ENCODE assay signal across 40 cellular contexts in the genomic region with DNA sequence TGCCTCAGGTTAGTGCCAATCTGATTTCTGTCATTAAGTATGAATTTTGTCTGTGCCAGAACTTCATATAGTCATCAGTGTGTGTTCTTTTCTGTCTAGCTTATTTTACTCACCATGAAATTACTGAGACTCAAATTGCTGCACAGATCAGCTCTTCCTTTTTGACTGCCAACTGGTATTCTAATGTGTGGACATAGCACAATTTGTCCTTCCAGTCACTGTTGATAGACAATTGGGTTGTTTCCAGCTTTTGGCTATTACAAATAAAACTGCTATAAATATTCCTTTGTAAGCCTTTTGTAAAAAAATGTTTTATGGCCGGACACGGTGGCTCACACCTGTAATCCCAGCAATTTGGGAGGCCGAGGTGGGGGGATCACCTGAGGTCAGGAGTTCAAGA. TPM values are rescaled to one million over a fixed set of nuclear protein-coding genes. Genes with fewer than 3 reads are reported as not detected.
DNase-seq lines count a peak whose midpoint lies in the region; ATAC-seq, FAIRE-seq and TF ChIP-seq lines count a peak whose summit lies in the region.
"Had no signal": no experiment of that assay in that cellular context is flagged by ENCODE, and none has a peak within 500 bp of the region (broad histone marks: within the 10 kb centered on the region; RNA-seq: fewer than 3 reads in every experiment).

No MANE protein-coding gene starts in this region.

- H3K27me3 ChIP-seq in HepG2 (ENCODE audit: control insufficient read depth in 1 of 2, insufficient read depth in 2 of 2, low read length in 2 of 2) = no peaks in the 10 kb centered on the region
- no peaks in the 10 kb centered on the region for H3K27me3 ChIP-seq in right lobe of liver
- no peaks in the 10 kb centered on the region for H3K27me3 ChIP-seq in body of pancreas
- H3K27me3 ChIP-seq: BE2C; BLaER1; BLaER1 treated with 17β-estradiol and CSF1 and Interleukin-3, amounts not matched to agents 10 nM and 100 nM had no signal

- ATAC-seq in HepG2 (no peak), right lobe of liver (no peak), body of pancreas (peak; percentile 46), left lobe of liver (peak; percentile 28), GM21619 (IDR thresholded peaks at IDR 0.05; ENCODE audit: unreplicated experiment) (no peak)
- ATAC-seq: A549; CD8-positive, alpha-beta T cell had no signal

- TF ChIP-seq RAD21 in HepG2 (CRISPR knock-in tag; IDR thresholded peaks at IDR 0.05) = no peak

- H3K36me3 ChIP-seq in HepG2 (replicated peaks in 1 of 2; ENCODE audit: control insufficient read depth in 1 of 2, insufficient read depth in 2 of 2, low read length in 2 of 2) (no peaks in the 10 kb centered on the region; a peak in 1 of 5 replicates), right lobe of liver (no peaks in the 10 kb centered on the region), body of pancreas (replicated peaks in 1 of 2; ENCODE audit: insufficient read depth in 1 of 2, low read depth in 2 of 2) (peaks cover 0 to 3% of the 10 kb centered on the region in 2 donors)
- H3K36me3 ChIP-seq: BE2C had no signal

- no peak for TF ChIP-seq EP300 in HepG2 (IDR thresholded peaks at IDR 0.05; ENCODE audit: low read depth in 2 of 2, low read length in 2 of 2)
- no peak for TF ChIP-seq EP300 in HepG2 (CRISPR knock-in tag; IDR thresholded peaks at IDR 0.05; ENCODE audit: borderline replicate concordance)

- H4K20me1 ChIP-seq in HepG2 (ENCODE audit: insufficient read depth, low read length) = no peaks in the 10 kb centered on the region

- in situ Hi-C loops in HepG2 (cut with HindIII; ENCODE audit: extremely low pct_ligation_motif_present, low pct_unique_long_range_greater_than_20kb) = no loop called here

- FAIRE-seq in HepG2 (lab: Jason Lieb, UNC) = no peak
- FAIRE-seq: A204.1, A549, D721Med had no signal

- no peak overlapping the region for H2AFZ ChIP-seq in HepG2 (ENCODE audit: low read length)

- POLR2A ChIA-PET in HepG2 (lab: Yijun Ruan, JAX) = interaction anchor here (1.0 kb wide), 1 partner anchor 8 kb away, joined by 4 read pairs; the partner anchor contains the start of gene ACP1

- no peak for TF ChIP-seq CTCF in HepG2 (CRISPR knock-in tag; IDR thresholded peaks at IDR 0.05)
- TF ChIP-seq CTCF in right lobe of liver (IDR thresholded peaks at IDR 0.05) = no peak
- TF ChIP-seq CTCF in LNCaP clone FGC (IDR thresholded peaks at IDR 0.05; ENCODE audit: control insufficient read depth, extremely low read depth, insufficient read depth) = no peak
- no peak for TF ChIP-seq CTCF in body of pancreas (IDR thresholded peaks at IDR 0.05)

- H3K9ac ChIP-seq in HepG2 (ENCODE audit: insufficient read depth, low read depth, low read length) = no peak overlapping the region
- H3K9ac ChIP-seq: BLaER1; BLaER1 treated with 17β-estradiol and CSF1 and Interleukin-3, amounts not matched to agents 10 nM and 100 nM had no signal

- intact Hi-C loops in HepG2 (cut with micrococcal nuclease; ENCODE audit: unreplicated experiment) = no loop called here
- intact Hi-C loops in right lobe of liver (cut with DNase I) = no loop called here
- intact Hi-C loops in body of pancreas (cut with DNase I) = no loop called here

- DNase-seq in HepG2 (ENCODE audit: low spot score) (no peak), right lobe of liver (no peak), LNCaP clone FGC (ENCODE audit: low read depth) (peak; percentile 23), body of pancreas (no peak), left lobe of liver (ENCODE audit: low spot score) (no peak), islet precursor cell (no peak), SIG-M5 treated with dmso at 0.1 percent for 504 hours (lab: John Stamatoyannopoulos, UW; ENCODE audit: unreplicated experiment) (no peak)
- DNase-seq: 8988T; ACHN; AML-193; BE2C; C1 segment of cervical spinal cord; Caco-2; Calu3; CD4-positive, alpha-beta memory T cell; CD4-positive, alpha-beta T cell; CD4-positive, CD25-positive, alpha-beta regulatory T cell; CD8-positive, alpha-beta memory T cell; CD8-positive, alpha-beta T cell; COR-L47; DMS 273 treated with DMSO at 0.1 percent for 48 hours; DMS153; DMS53; DMS79; DMS79 treated with DMSO at 0.1 percent for 48 hours; DND-41; EL had no signal

- no peak overlapping the region for H3K4me2 ChIP-seq in HepG2 (ENCODE audit: low read depth, low read length)
- H3K4me2 ChIP-seq: A549; BLaER1; BLaER1 treated with 17β-estradiol and CSF1 and Interleukin-3, amounts not matched to agents 10 nM and 100 nM had no signal

- TF ChIP-seq POLR2A in HepG2 (IDR thresholded peaks at IDR 0.05; ENCODE audit: insufficient read depth in 1 of 2, low read depth in 2 of 2, low read length in 2 of 2) (no peak), right lobe of liver (IDR thresholded peaks at IDR 0.05) (no peak), body of pancreas (IDR thresholded peaks at IDR 0.05) (no peak)

- no TSS peak for BruUV-seq in HepG2 (replicated peaks; lab: Mats Ljungman, UMichigan)

- H3K9me3 ChIP-seq in HepG2 (ENCODE audit: low read length) (peaks cover 5% of the 10 kb centered on the region; the same call in 1 of the 2 replicates), right lobe of liver (no peaks in the 10 kb centered on the region), body of pancreas (no peaks in the 10 kb centered on the region)
- H3K9me3 ChIP-seq: BE2C had no signal

- peaks cover 4% of the 10 kb centered on the region for H3K79me2 ChIP-seq in HepG2 (ENCODE audit: insufficient read depth, low read length)

- H3K4me3 ChIP-seq in HepG2 (replicated peaks in 1 of 3; ENCODE audit: insufficient read depth in 1 of 3, low read depth in 2 of 3, low read length in 3 of 3) (no peak overlapping the region), right lobe of liver (no peak overlapping the region), LNCaP clone FGC (ENCODE audit: low read depth, low read length) (no peak overlapping the region), body of pancreas (no peak overlapping the region)
- H3K4me3 ChIP-seq: A549; BLaER1; BLaER1 treated with 17β-estradiol and CSF1 and Interleukin-3, amounts not matched to agents 10 nM and 100 nM had no signal

- CTCF ChIA-PET in HepG2 (lab: Yijun Ruan, JAX; ENCODE audit: low intra/inter-chr PET ratio, low total read pairs) = no interaction called here

- H3K4me1 ChIP-seq in HepG2 (ENCODE audit: insufficient read depth, low read length) = peaks cover 50% of the 10 kb centered on the region
- peaks cover 0 to 18% (median 4%) of the 10 kb centered on the region in 4 donors for H3K4me1 ChIP-seq in right lobe of liver
- H3K4me1 ChIP-seq in body of pancreas = peaks cover 48% of the 10 kb centered on the region
- H3K4me1 ChIP-seq: A549, BE2C had no signal

- 97% methylated on average over 3 of the region's 3 CpGs for WGBS in HepG2 (ENCODE audit: low lambda C conversion rate)
- WGBS in right lobe of liver (ENCODE audit: insufficient coverage, low coverage, low lambda C conversion rate, missing lambda C conversion rate) = 68% methylated on average over 3 of the region's 3 CpGs
- 40 to 46% methylated on average over 3 of the region's 3 CpGs for WGBS in body of pancreas, 2 donors

- no peak overlapping the region for H3K27ac ChIP-seq in HepG2 (ENCODE audit: extremely low read length, insufficient read depth, low read length)
- H3K27ac ChIP-seq in right lobe of liver = no peak overlapping the region
- peak overlapping the region in 1 of 4 donors; percentile 27 for H3K27ac ChIP-seq in body of pancreas
- H3K27ac ChIP-seq: 22Rv1; A549; BLaER1; BLaER1 treated with 17β-estradiol and CSF1 and Interleukin-3, amounts not matched to agents 10 nM and 100 nM; C4-2B had no signal

RNA-seq across cellular contexts. Expression of gene SH3YL1, which starts 7.7 kb away (rescaled TPM):
- total RNA-seq in HepG2 (2016; rRNA removed; fragmentation: Illumina TruSeq; extraction: Trizol) = 8.8 and 13.0 TPM in 2 replicates
- 4.1 and 4.9 TPM in 2 replicates for total RNA-seq in HepG2 (2016; cell fraction: cytosol; rRNA removed; fragmentation: Illumina TruSeq; extraction: Trizol; ENCODE audit: low read depth)
- total RNA-seq in HepG2 (2016; cell fraction: insoluble cytoplasmic fraction; rRNA removed; fragmentation: Illumina TruSeq; extraction: Trizol) = 8.7 and 10.6 TPM in 2 replicates
- 6.5 and 8.7 TPM in 2 replicates for total RNA-seq in HepG2 (2016; cell fraction: membrane; rRNA removed; fragmentation: Illumina TruSeq; extraction: Trizol)
- 19.0 and 22.6 TPM in 2 replicates for total RNA-seq in HepG2 (2016; cell fraction: nucleus; rRNA removed; fragmentation: Illumina TruSeq; extraction: Trizol)
- polyA plus RNA-seq in HepG2 (2011; rRNA removed) = 38.1 and 48.2 TPM in 2 replicates
- 22.1 and 28.8 TPM in 2 replicates for polyA plus RNA-seq in HepG2 (2011; cell fraction: cytosol; rRNA removed)
- polyA plus RNA-seq in HepG2 (2011; cell fraction: nucleus; rRNA removed) = 105 and 110 TPM in 2 replicates
- polyA plus RNA-seq in HepG2 (2012) = 34.7 and 61.3 TPM in 2 replicates
- polyA plus RNA-seq in HepG2 (2016; cell fraction: cytosol; fragmentation: Illumina TruSeq; extraction: Trizol; ENCODE audit: low read depth) = 3.9 and 4.4 TPM in 2 replicates
- polyA plus RNA-seq in HepG2 (2016; cell fraction: insoluble cytoplasmic fraction; fragmentation: Illumina TruSeq; extraction: Trizol; ENCODE audit: low read depth) = 12.2 TPM in 2 replicates
- 6.9 and 8.4 TPM in 2 replicates for polyA plus RNA-seq in HepG2 (2016; cell fraction: membrane; fragmentation: Illumina TruSeq; extraction: Trizol; ENCODE audit: low read depth)
- 34.5 and 42.6 TPM in 2 replicates for polyA plus RNA-seq in HepG2 (2016; cell fraction: nucleus; fragmentation: Illumina TruSeq; extraction: Trizol; ENCODE audit: insufficient read depth, low read depth)
- 8.2 and 18.1 TPM in 2 replicates for polyA minus RNA-seq in HepG2 (2011; rRNA and poly(A)+ RNA removed; ENCODE audit: low replicate concordance)
- polyA minus RNA-seq in HepG2 (2011; cell fraction: cytosol; rRNA and poly(A)+ RNA removed) = 10.2 and 13.8 TPM in 2 replicates
- 143 and 147 TPM in 2 replicates for polyA minus RNA-seq in HepG2 (2011; cell fraction: nucleus; rRNA and poly(A)+ RNA removed)
- total RNA-seq in right lobe of liver = 10 to 100 TPM in 2 of 6 experiments, 1 to 10 TPM in 4; 5.9 to 23.0 (median 8.7) TPM
- 100 to 1,000 TPM; 159 to 162 TPM for total RNA-seq in body of pancreas
- total RNA-seq in left lobe of liver = 7.3 TPM

RNA-seq across cellular contexts. Expression of gene ACP1, which starts 8.7 kb away (rescaled TPM):
- total RNA-seq in HepG2 (2016; rRNA removed; fragmentation: Illumina TruSeq; extraction: Trizol) (246 and 290 TPM in 2 replicates), right lobe of liver (10 to 100 TPM; 52.1 to 72.1 (median 60.3) TPM), body of pancreas (10 to 100 TPM; 62.0 to 74.2 TPM), left lobe of liver (58.7 TPM)
- total RNA-seq in HepG2 (2016; cell fraction: cytosol; rRNA removed; fragmentation: Illumina TruSeq; extraction: Trizol; ENCODE audit: low read depth) = 198 and 234 TPM in 2 replicates
- total RNA-seq in HepG2 (2016; cell fraction: insoluble cytoplasmic fraction; rRNA removed; fragmentation: Illumina TruSeq; extraction: Trizol) = 252 and 306 TPM in 2 replicates
- 319 and 324 TPM in 2 replicates for total RNA-seq in HepG2 (2016; cell fraction: membrane; rRNA removed; fragmentation: Illumina TruSeq; extraction: Trizol)
- 159 and 173 TPM in 2 replicates for total RNA-seq in HepG2 (2016; cell fraction: nucleus; rRNA removed; fragmentation: Illumina TruSeq; extraction: Trizol)
- polyA plus RNA-seq in HepG2 (2011; rRNA removed) = 280 and 348 TPM in 2 replicates
- polyA plus RNA-seq in HepG2 (2011; cell fraction: cytosol; rRNA removed) = 192 and 226 TPM in 2 replicates
- 139 and 154 TPM in 2 replicates for polyA plus RNA-seq in HepG2 (2011; cell fraction: nucleus; rRNA removed)
- polyA plus RNA-seq in HepG2 (2012) = 301 and 382 TPM in 2 replicates
- 328 and 393 TPM in 2 replicates for polyA plus RNA-seq in HepG2 (2016; cell fraction: cytosol; fragmentation: Illumina TruSeq; extraction: Trizol; ENCODE audit: low read depth)
- 381 and 406 TPM in 2 replicates for polyA plus RNA-seq in HepG2 (2016; cell fraction: insoluble cytoplasmic fraction; fragmentation: Illumina TruSeq; extraction: Trizol; ENCODE audit: low read depth)
- polyA plus RNA-seq in HepG2 (2016; cell fraction: membrane; fragmentation: Illumina TruSeq; extraction: Trizol; ENCODE audit: low read depth) = 353 and 372 TPM in 2 replicates
- polyA plus RNA-seq in HepG2 (2016; cell fraction: nucleus; fragmentation: Illumina TruSeq; extraction: Trizol; ENCODE audit: insufficient read depth, low read depth) = 287 and 295 TPM in 2 replicates
- 137 and 198 TPM in 2 replicates for polyA minus RNA-seq in HepG2 (2011; rRNA and poly(A)+ RNA removed; ENCODE audit: low replicate concordance)
- 154 and 160 TPM in 2 replicates for polyA minus RNA-seq in HepG2 (2011; cell fraction: cytosol; rRNA and poly(A)+ RNA removed)
- polyA minus RNA-seq in HepG2 (2011; cell fraction: nucleus; rRNA and poly(A)+ RNA removed) = 316 and 328 TPM in 2 replicates

RNA-seq across cellular contexts. Expression of gene ALKAL2, which starts 31.8 kb away (rescaled TPM):
- total RNA-seq in HepG2 (2016; rRNA removed; fragmentation: Illumina TruSeq; extraction: Trizol) (0.22 TPM in 1 of 2 replicates, not detected in the other), right lobe of liver (1 to 10 TPM in 4 of 6 experiments, under 1 TPM in 2; 0.49 to 2.9 (median 1.0) TPM), body of pancreas (100 to 1,000 TPM in 1 of 2 donors, 10 to 100 TPM in 1; 56.6 to 104 TPM), left lobe of liver (2.5 TPM)
- not detected in 2 replicates for total RNA-seq in HepG2 (2016; cell fraction: cytosol; rRNA removed; fragmentation: Illumina TruSeq; extraction: Trizol; ENCODE audit: low read depth)
- 0.22 TPM in 1 of 2 replicates, not detected in the other for total RNA-seq in HepG2 (2016; cell fraction: insoluble cytoplasmic fraction; rRNA removed; fragmentation: Illumina TruSeq; extraction: Trizol)
- total RNA-seq in HepG2 (2016; cell fraction: membrane; rRNA removed; fragmentation: Illumina TruSeq; extraction: Trizol) = 0.77 and 0.93 TPM in 2 replicates
- total RNA-seq in HepG2 (2016; cell fraction: nucleus; rRNA removed; fragmentation: Illumina TruSeq; extraction: Trizol) = not detected in 2 replicates
- polyA plus RNA-seq in HepG2 (2011; rRNA removed) = 1.7 and 2.9 TPM in 2 replicates
- 0.89 and 1.5 TPM in 2 replicates for polyA plus RNA-seq in HepG2 (2011; cell fraction: cytosol; rRNA removed)
- 0.82 and 1.1 TPM in 2 replicates for polyA plus RNA-seq in HepG2 (2011; cell fraction: nucleus; rRNA removed)
- 1.5 and 2.3 TPM in 2 replicates for polyA plus RNA-seq in HepG2 (2012)
- polyA plus RNA-seq in HepG2 (2016; cell fraction: cytosol; fragmentation: Illumina TruSeq; extraction: Trizol; ENCODE audit: low read depth) = 0.12 and 0.19 TPM in 2 replicates
- polyA plus RNA-seq in HepG2 (2016; cell fraction: insoluble cytoplasmic fraction; fragmentation: Illumina TruSeq; extraction: Trizol; ENCODE audit: low read depth) = 0.35 TPM in 1 of 2 replicates, not detected in the other
- polyA plus RNA-seq in HepG2 (2016; cell fraction: membrane; fragmentation: Illumina TruSeq; extraction: Trizol; ENCODE audit: low read depth) = 0.22 and 0.45 TPM in 2 replicates
- 0.72 and 1.0 TPM in 2 replicates for polyA plus RNA-seq in HepG2 (2016; cell fraction: nucleus; fragmentation: Illumina TruSeq; extraction: Trizol; ENCODE audit: insufficient read depth, low read depth)
- polyA minus RNA-seq in HepG2 (2011; rRNA and poly(A)+ RNA removed; ENCODE audit: low replicate concordance) = not detected in 2 replicates
- 0.59 TPM in 1 of 2 replicates, not detected in the other for polyA minus RNA-seq in HepG2 (2011; cell fraction: cytosol; rRNA and poly(A)+ RNA removed)
- polyA minus RNA-seq in HepG2 (2011; cell fraction: nucleus; rRNA and poly(A)+ RNA removed) = 1.4 and 1.5 TPM in 2 replicates
- total RNA-seq: A172; A673; Caco-2; Calu3; CD4-positive, alpha-beta memory T cell; CD4-positive, alpha-beta T cell; CD4-positive, CD25-positive, alpha-beta regulatory T cell; CD8-positive, alpha-beta memory T cell had no signal
- polyA plus RNA-seq: A549; AG04450; BJ; CD14-positive monocyte; CD4-positive, alpha-beta memory T cell; CD8-positive, alpha-beta memory T cell had no signal

Comparison
In these comparisons a context has a peak if more than half of its experiments do, and no peak if none do; other contexts are left out.
1. ATAC-seq: peak in body of pancreas (single experiment) and left lobe of liver (single experiment); none in HepG2 (single experiment), right lobe of liver (0 of 4) and GM21619 (single experiment).
2. RNA of gene SH3YL1, which starts 7.7 kb away (total RNA-seq): 159 to 162 TPM in body of pancreas; 4.1 to 22.6 TPM in HepG2, 5.9 to 23.0 TPM in right lobe of liver and 7.3 TPM in left lobe of liver (single experiment); every median in the first group is over 4 times any median in the second.
3. RNA of gene ALKAL2, which starts 31.8 kb away (total RNA-seq): 56.6 to 104 TPM in body of pancreas; 2.5 TPM in left lobe of liver (single experiment), 0.49 to 2.9 TPM in right lobe of liver and 0.22 to 0.93 TPM in HepG2; every median in the first group is over 10 times any median in the second.